22 cellular contexts compared by ENCODE assay signal in the genomic region with DNA sequence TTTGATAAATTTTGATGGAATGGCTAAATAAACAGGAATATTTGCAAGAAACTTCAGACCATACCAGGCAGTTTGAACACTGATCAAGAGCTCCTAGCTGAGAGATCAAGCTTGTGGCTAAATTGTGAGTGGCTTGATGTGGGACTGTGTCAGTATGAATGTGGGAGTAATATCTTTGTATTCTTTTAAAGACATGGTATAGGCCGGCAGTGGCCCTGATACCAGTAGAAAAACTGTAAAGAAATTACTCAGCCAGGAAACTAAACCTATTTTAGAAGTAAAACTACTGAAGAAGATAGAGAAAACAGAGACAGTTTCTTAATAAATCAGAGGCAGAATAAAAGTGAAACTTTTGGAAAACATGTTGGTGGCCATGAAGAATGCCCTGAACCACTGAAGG.
DNase-seq lines count a peak whose midpoint lies in the region; ATAC-seq and TF ChIP-seq lines count a peak whose summit lies in the region.
"Had no signal": no experiment of that assay in that cellular context is flagged by ENCODE, and none has a peak within 500 bp of the region (broad histone marks: within the 10 kb centered on the region; RNA-seq: fewer than 3 reads in every experiment).

No MANE protein-coding gene starts in this region.

- no peak overlapping the region for H3K9ac ChIP-seq in MM.1S (ENCODE audit: low read length)
- no peak overlapping the region for H3K9ac ChIP-seq in parathyroid adenoma
- H3K9ac ChIP-seq: BLaER1 had no signal

- H3K9me2 ChIP-seq in MM.1S (replicated peaks; ENCODE audit: insufficient read depth, low read length) = no peaks in the 10 kb centered on the region

- intact Hi-C loops in left lung (cut with DNase I) = no loop called here

- no peak overlapping the region for H3K4me2 ChIP-seq in MM.1S (ENCODE audit: low read depth, low read length)
- no peak overlapping the region for H3K4me2 ChIP-seq in parathyroid adenoma (ENCODE audit: low read length)
- H3K4me2 ChIP-seq: BLaER1 had no signal

- H3K27ac ChIP-seq in MM.1S (ENCODE audit: low read length) (no peak overlapping the region), parathyroid adenoma (no peak overlapping the region), left lung (no peak overlapping the region)
- H3K27ac ChIP-seq: BLaER1 had no signal

- peak; percentile 54 for ATAC-seq in GM19467 (IDR thresholded peaks at IDR 0.05; ENCODE audit: unreplicated experiment)
- no peak for ATAC-seq in HG02642 (IDR thresholded peaks at IDR 0.05; ENCODE audit: poor library complexity, unreplicated experiment)
- ATAC-seq in left lung = no peak
- ATAC-seq: GM12878 had no signal

- no peaks in the 10 kb centered on the region for H4K20me1 ChIP-seq in MM.1S (ENCODE audit: insufficient read depth, low read length)
- H4K20me1 ChIP-seq: BLaER1 had no signal

- H2AFZ ChIP-seq in MM.1S (ENCODE audit: low read length) = no peak overlapping the region
- peak overlapping the region; percentile 7 for H2AFZ ChIP-seq in parathyroid adenoma

- H3K27me3 ChIP-seq in MM.1S (replicated peaks; ENCODE audit: insufficient read depth, low read length) (no peaks in the 10 kb centered on the region), parathyroid adenoma (ENCODE audit: control insufficient read depth, insufficient read depth, low read length) (no peaks in the 10 kb centered on the region), left lung (no peaks in the 10 kb centered on the region)
- H3K27me3 ChIP-seq: BE2C, BLaER1 had no signal

- H3K79me2 ChIP-seq in MM.1S (ENCODE audit: low read length) (no peaks in the 10 kb centered on the region), parathyroid adenoma (no peaks in the 10 kb centered on the region)

- no peaks in the 10 kb centered on the region for H3F3A ChIP-seq in MM.1S (ENCODE audit: insufficient read depth, low read length)

- H3K4me1 ChIP-seq in MM.1S (ENCODE audit: low read length) = no peaks in the 10 kb centered on the region
- no peaks in the 10 kb centered on the region for H3K4me1 ChIP-seq in parathyroid adenoma
- no peaks in the 10 kb centered on the region for H3K4me1 ChIP-seq in left lung
- H3K4me1 ChIP-seq: BE2C, BLaER1 had no signal

- DNase-seq in MM.1S = peak; percentile 25
- no peak for DNase-seq in central memory CD4-positive, alpha-beta T cell
- no peak for DNase-seq in left lung
- DNase-seq: 8988T; ACHN; BE2C; C1 segment of cervical spinal cord; CD4-positive, alpha-beta memory T cell; CD4-positive, CD25-positive, alpha-beta regulatory T cell; CD8-positive, alpha-beta memory T cell; COR-L47; DMS 273 treated with DMSO at 0.1 percent for 48 hours; DMS153; DMS79; DND-41; EL; GDM1 had no signal

- no peaks in the 10 kb centered on the region for H3K36me3 ChIP-seq in MM.1S (replicated peaks; ENCODE audit: insufficient read depth, low read length)
- H3K36me3 ChIP-seq in parathyroid adenoma (ENCODE audit: control insufficient read depth, insufficient read depth, low read length) = no peaks in the 10 kb centered on the region
- no peaks in the 10 kb centered on the region for H3K36me3 ChIP-seq in left lung
- H3K36me3 ChIP-seq: BE2C, BLaER1 had no signal

- TF ChIP-seq CTCF in MM.1S (IDR thresholded peaks at IDR 0.05; ENCODE audit: low read length) (no peak), parathyroid adenoma (IDR thresholded peaks at IDR 0.05) (no peak), left lung (IDR thresholded peaks at IDR 0.05) (no peak)

- no peaks in the 10 kb centered on the region for H3K9me3 ChIP-seq in MM.1S (replicated peaks; ENCODE audit: insufficient read depth, low read length)
- H3K9me3 ChIP-seq in parathyroid adenoma (ENCODE audit: control insufficient read depth, low read length) = no peaks in the 10 kb centered on the region
- peaks cover 0 to 3% of the 10 kb centered on the region in 2 donors for H3K9me3 ChIP-seq in left lung
- H3K9me3 ChIP-seq: BE2C, BLaER1 had no signal

- H3K4me3 ChIP-seq in MM.1S (ENCODE audit: low read length) (no peak overlapping the region), parathyroid adenoma (ENCODE audit: low read depth, low read length) (no peak overlapping the region), left lung (no peak overlapping the region)
- H3K4me3 ChIP-seq: BLaER1, GM12878 had no signal
